In genomic region chr5:19855031-19855430, GRCh38 we compare ENCODE assay signal across 33 cellular contexts.
A peak's percentile ranks its signal among the peaks of the same experiment; 100 is the strongest.
DNase-seq lines count a peak whose midpoint lies in the region; ATAC-seq and TF ChIP-seq lines count a peak whose summit lies in the region.
"Had no signal": no experiment of that assay in that cellular context is flagged by ENCODE, and none has a peak within 500 bp of the region (broad histone marks: within the 10 kb centered on the region; RNA-seq: fewer than 3 reads in every experiment).

No MANE protein-coding gene starts in this region.

- POLR2A ChIA-PET in PC-3 (lab: Charles Lee; ENCODE audit: unreplicated experiment) = no interaction called here

- no peaks in the 10 kb centered on the region for H3K36me3 ChIP-seq in PC-3 (ENCODE audit: low read depth, low read length)
- H3K36me3 ChIP-seq: brain microvascular endothelial cell, colonic mucosa, esophagus muscularis mucosa, gastrocnemius medialis, left lung had no signal

- H4K20me1 ChIP-seq in PC-3 (ENCODE audit: low read length) = no peaks in the 10 kb centered on the region

- peaks cover 19% of the 10 kb centered on the region; the same call in 1 of the 2 replicates for H3K4me1 ChIP-seq in PC-3 (ENCODE audit: insufficient read depth, low read length)
- H3K4me1 ChIP-seq: colonic mucosa, esophagus muscularis mucosa, gastrocnemius medialis, left lung had no signal

- no TSS peak for BruUV-seq in PC-3 (replicated peaks; lab: Mats Ljungman, UMichigan)

- H3K79me2 ChIP-seq in PC-3 (ENCODE audit: low read length) = no peaks in the 10 kb centered on the region
- H3K79me2 ChIP-seq: hepatocyte had no signal

- H2AFZ ChIP-seq in PC-3 (ENCODE audit: low read length) = no peak overlapping the region
- H2AFZ ChIP-seq: hepatocyte, PC-9 had no signal

- H3K9me3 ChIP-seq in PC-3 (ENCODE audit: low read length) = no peaks in the 10 kb centered on the region
- H3K9me3 ChIP-seq: colonic mucosa, esophagus muscularis mucosa, gastrocnemius medialis, left lung had no signal

- intact Hi-C loops in PC-3 (cut with micrococcal nuclease) = no loop called here

- TF ChIP-seq POLR2A in erythroblast (IDR thresholded peaks at IDR 0.05; ENCODE audit: low read length) = no peak

- TF ChIP-seq CTCF in PC-3 (conservative IDR thresholded peaks at IDR 0.05; ENCODE audit: low read depth, low read length) (no peak), fibroblast of the aortic adventitia (IDR thresholded peaks at IDR 0.05; ENCODE audit: insufficient read depth, low read length) (no peak)

- H3K9ac ChIP-seq in PC-3 (ENCODE audit: low read length) = no peak overlapping the region

- no peaks in the 10 kb centered on the region for H3K9me2 ChIP-seq in PC-3 (replicated peaks; ENCODE audit: low read length)

- no peak overlapping the region for H3K4me2 ChIP-seq in PC-3 (ENCODE audit: low read length)
- H3K4me2 ChIP-seq: hepatocyte, PC-9 had no signal

- H3F3A ChIP-seq in PC-3 (ENCODE audit: low read length, unreplicated experiment) = no peaks in the 10 kb centered on the region

- CTCF ChIA-PET in PC-3 (lab: Charles Lee) = no interaction called here

- H3K27ac ChIP-seq in PC-3 (ENCODE audit: low read length) = peak overlapping the region; percentile 36
- H3K27ac ChIP-seq: brain microvascular endothelial cell, C4-2B, colonic mucosa, esophagus muscularis mucosa, gastrocnemius medialis, hepatocyte, left lung, PC-9 had no signal

- H3K27me3 ChIP-seq in PC-3 (ENCODE audit: low read length) = no peaks in the 10 kb centered on the region
- H3K27me3 ChIP-seq: brain microvascular endothelial cell, colonic mucosa, esophagus muscularis mucosa, gastrocnemius medialis, hepatocyte, left lung, MG63 had no signal

- no peak overlapping the region for H3K4me3 ChIP-seq in PC-3 (ENCODE audit: low read length)
- no peak overlapping the region for H3K4me3 ChIP-seq in fibroblast of the aortic adventitia (ENCODE audit: low read depth, low read length)
- H3K4me3 ChIP-seq: colonic mucosa, esophagus muscularis mucosa, gastrocnemius medialis, hepatocyte, left lung, MG63, PC-9 had no signal

- ATAC-seq in PC-3 = no peak
- ATAC-seq in HG02981 (IDR thresholded peaks at IDR 0.05; ENCODE audit: unreplicated experiment) = no peak
- ATAC-seq: activated CD8-positive, alpha-beta T cell treated with anti-CD3 and anti-CD28 coated beads for 36 hours; activated naive CD8-positive, alpha-beta T cell treated with anti-CD3 and anti-CD28 coated beads, Interleukin-2, amount 50 U/mL, for 24 hours; gastrocnemius medialis; HCT116; left lung; natural killer cell treated with Interleukin-12 subunit alpha and Interleukin-12 subunit beta and Interleukin-15 and Interleukin-18, amount 100 ng/mL, for 72 hours; T-cell had no signal

- DNase-seq in Daoy (ENCODE audit: low read depth) = peak; percentile 24
- DNase-seq in HCEC 1CT = peak; percentile 69
- peak; percentile 46 for DNase-seq in PC-3
- peak; percentile 28 for DNase-seq in fibroblast of the aortic adventitia (ENCODE audit: low read depth)
- no peak for DNase-seq in GOT3 (lab: John Stamatoyannopoulos, UW)
- no peak for DNase-seq in erythroblast (lab: John Stamatoyannopoulos, UW)
- DNase-seq: activated CD4-positive, alpha-beta T cell treated with anti-CD3 and anti-CD28 coated beads for 1 hour; activated CD8-positive, alpha-beta T cell treated with anti-CD3 and anti-CD28 coated beads for 36 hours; activated effector memory CD4-positive, alpha-beta T cell treated with Interleukin-2 at 50 U/mL for 16 hours; activated naive CD8-positive, alpha-beta T cell treated with anti-CD3 and anti-CD28 coated beads, Interleukin-2, amount 50 U/mL, for 24 hours; brain microvascular endothelial cell; Calu3; colonic mucosa; DND-41; effector memory CD4-positive, alpha-beta T cell; gastrocnemius medialis; left lung; MG63; midbrain; NCI-H1436 treated with DMSO at 0.1 percent for 48 hours; NCI-H82; PC-9; retina; stimulated activated CD4-positive, alpha-beta T cell treated with anti-CD3 and anti-CD28 coated beads, Interleukin-12 subunit alpha, Interleukin-12 subunit beta, amount 100 ng/mL, for 4 hours; stimulated activated CD4-positive, alpha-beta T cell treated with anti-CD3 and anti-CD28 coated beads, Interleukin-4, amount 100 ng/mL, for 24 hours; stimulated activated naive CD4-positive, alpha-beta T cell; T-cell had no signal

Comparison
In these comparisons a context has a peak if more than half of its experiments do, and no peak if none do; other contexts are left out.
1. DNase-seq: peak in Daoy (single experiment), HCEC 1CT (single experiment), PC-3 (single experiment) and fibroblast of the aortic adventitia (single experiment); none in GOT3 (single experiment) and erythroblast (0 of 2).